1 cellular context compared by ENCODE assay signal in the genomic region with DNA sequence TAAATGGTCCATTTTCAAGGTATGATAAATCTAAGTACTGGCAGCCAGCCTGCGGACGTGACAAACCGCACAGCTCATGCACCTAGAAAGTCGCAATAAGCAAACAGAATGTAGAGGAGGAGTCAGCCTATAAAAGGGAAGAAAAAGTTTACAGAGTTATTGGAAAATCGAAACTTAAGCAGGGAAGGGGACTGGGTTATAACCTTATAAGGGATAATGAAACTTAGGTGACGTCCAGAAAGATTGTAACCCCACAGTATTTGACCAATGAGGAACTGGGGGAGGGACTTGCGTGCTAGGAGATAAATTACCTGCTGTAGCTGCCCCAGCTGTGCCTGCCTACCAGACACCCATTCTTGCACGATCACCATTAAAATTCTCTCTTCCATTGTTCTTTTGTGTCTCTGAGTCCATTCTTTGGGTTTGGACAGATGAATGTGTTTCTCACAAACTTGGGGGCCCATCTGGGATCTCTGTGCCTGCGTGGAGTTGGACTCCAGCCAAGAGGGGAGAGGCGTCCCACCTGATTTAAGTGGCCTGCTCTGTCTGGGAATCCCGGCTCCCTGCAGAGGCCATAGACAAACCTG.
TF ChIP-seq lines count a peak whose summit lies in the region.

No MANE protein-coding gene starts in this region.

TF ChIP-seq in K562, 482 proteins besides CTCF, POLR2A, EP300 and RAD21 (continued from another document and continues in another):
- TF ChIP-seq GMEB1 (CRISPR knock-in tag; IDR thresholded peaks at IDR 0.05) (no peak), NFYB (IDR thresholded peaks at IDR 0.05; ENCODE audit: extremely low read depth, insufficient read length) (peak; percentile 76), MECOM (CRISPR knock-in tag; IDR thresholded peaks at IDR 0.05) (no peak), TAF1 (IDR thresholded peaks at IDR 0.05; ENCODE audit: control insufficient read depth, extremely low read depth, insufficient read depth, low read length, severe bottlenecking) (no peak), TFAM (CRISPR knock-in tag; conservative IDR thresholded peaks at IDR 0.05) (no peak), PBX2 (CRISPR knock-in tag; IDR thresholded peaks at IDR 0.05; ENCODE audit: low read depth) (no peak), PBX2 (tag; conservative IDR thresholded peaks at IDR 0.05; ENCODE audit: low read depth) (peak; percentile 79), TARDBP (IDR thresholded peaks at IDR 0.05) (no peak), BDP1 (IDR thresholded peaks at IDR 0.05; ENCODE audit: insufficient read depth, insufficient read length) (no peak), HMGN3 (IDR thresholded peaks at IDR 0.05; ENCODE audit: borderline replicate concordance, extremely low read depth, insufficient read length, low read depth, low read length) (no peak), MCM2 (IDR thresholded peaks at IDR 0.05; ENCODE audit: low read depth) (no peak), SIN3B (IDR thresholded peaks at IDR 0.05; ENCODE audit: low read depth) (no peak), ZNF584 (CRISPR knock-in tag; IDR thresholded peaks at IDR 0.05; ENCODE audit: low read depth) (no peak), ZNF449 (CRISPR knock-in tag; IDR thresholded peaks at IDR 0.05) (no peak), LARP7 (IDR thresholded peaks at IDR 0.05) (no peak), CREM (IDR thresholded peaks at IDR 0.05; ENCODE audit: low read depth) (no peak), FOXJ3 (CRISPR knock-in tag; IDR thresholded peaks at IDR 0.05) (no peak), HDAC3 (IDR thresholded peaks at IDR 0.05; ENCODE audit: borderline replicate concordance, partially characterized antibody) (no peak), SP2 (IDR thresholded peaks at IDR 0.05; ENCODE audit: extremely low read depth, low read depth, low read length, poor library complexity, severe bottlenecking) (no peak), ZNF224 (CRISPR knock-in tag; IDR thresholded peaks at IDR 0.05) (no peak), XRCC4 (IDR thresholded peaks at IDR 0.05; ENCODE audit: extremely low read depth, insufficient read depth, insufficient read length) (no peak), SP1 (CRISPR knock-in tag; IDR thresholded peaks at IDR 0.05) (no peak), ESRRA (IDR thresholded peaks at IDR 0.05; ENCODE audit: borderline replicate concordance, low read depth) (no peak), MAFG (tag; conservative IDR thresholded peaks at IDR 0.05) (no peak), ZHX1 (conservative IDR thresholded peaks at IDR 0.05; ENCODE audit: low read length) (no peak), ZNF24 (IDR thresholded peaks at IDR 0.05) (no peak), CEBPG (CRISPR knock-in tag; IDR thresholded peaks at IDR 0.05) (no peak), CEBPG (tag; conservative IDR thresholded peaks at IDR 0.05 in 1 of 2, IDR thresholded peaks at IDR 0.05 in 1 of 2) (no peak), SPI1 (IDR thresholded peaks at IDR 0.05; ENCODE audit: borderline replicate concordance, low read depth, low read length) (peak; percentile 35; the same call in 1 of the 2 replicates), HDAC6 (IDR thresholded peaks at IDR 0.05; ENCODE audit: low read depth, low read length) (no peak), SRSF7 (optimal IDR thresholded peaks at IDR 0.05; ENCODE audit: low read depth, low read length) (no peak), CHD2 (IDR thresholded peaks at IDR 0.05; ENCODE audit: low read depth, low read length) (no peak), DMBX1 (CRISPR knock-in tag; IDR thresholded peaks at IDR 0.05; ENCODE audit: borderline replicate concordance) (no peak), ZNF586 (CRISPR knock-in tag; conservative IDR thresholded peaks at IDR 0.05) (no peak), CREBBP (IDR thresholded peaks at IDR 0.05; ENCODE audit: low read depth, low read length) (no peak), CBFA2T3 (IDR thresholded peaks at IDR 0.05) (no peak), HDAC8 (tag; IDR thresholded peaks at IDR 0.05) (no peak), EP400 (IDR thresholded peaks at IDR 0.05) (peak; percentile 17; the same call in 1 of the 2 replicates), ZNF3 (CRISPR knock-in tag; IDR thresholded peaks at IDR 0.05) (no peak), ZNF280A (IDR thresholded peaks at IDR 0.05; ENCODE audit: low read depth, partially characterized antibody) (no peak), HEY1 (CRISPR knock-in tag; IDR thresholded peaks at IDR 0.05; ENCODE audit: borderline replicate concordance) (no peak), ZNF699 (CRISPR knock-in tag; IDR thresholded peaks at IDR 0.05; ENCODE audit: insufficient replicate concordance) (no peak), YBX1 (IDR thresholded peaks at IDR 0.05) (no peak), ZNF778 (CRISPR knock-in tag; IDR thresholded peaks at IDR 0.05) (no peak), ZSCAN29 (IDR thresholded peaks at IDR 0.05) (no peak), NR2C2 (CRISPR knock-in tag; IDR thresholded peaks at IDR 0.05) (no peak), NR2C2 (tag; IDR thresholded peaks at IDR 0.05) (peak; percentile 24; the same call in 1 of the 2 replicates), ATF7 (IDR thresholded peaks at IDR 0.05) (peak; percentile 29; the same call in 1 of the 2 replicates), ZNF134 (CRISPR knock-in tag; conservative IDR thresholded peaks at IDR 0.05) (no peak), PKNOX1 (IDR thresholded peaks at IDR 0.05) (peak; percentile 91), MBD2 (IDR thresholded peaks at IDR 0.05; ENCODE audit: borderline replicate concordance, low read depth) (no peak)
- TF ChIP-seq, protein P1, sequence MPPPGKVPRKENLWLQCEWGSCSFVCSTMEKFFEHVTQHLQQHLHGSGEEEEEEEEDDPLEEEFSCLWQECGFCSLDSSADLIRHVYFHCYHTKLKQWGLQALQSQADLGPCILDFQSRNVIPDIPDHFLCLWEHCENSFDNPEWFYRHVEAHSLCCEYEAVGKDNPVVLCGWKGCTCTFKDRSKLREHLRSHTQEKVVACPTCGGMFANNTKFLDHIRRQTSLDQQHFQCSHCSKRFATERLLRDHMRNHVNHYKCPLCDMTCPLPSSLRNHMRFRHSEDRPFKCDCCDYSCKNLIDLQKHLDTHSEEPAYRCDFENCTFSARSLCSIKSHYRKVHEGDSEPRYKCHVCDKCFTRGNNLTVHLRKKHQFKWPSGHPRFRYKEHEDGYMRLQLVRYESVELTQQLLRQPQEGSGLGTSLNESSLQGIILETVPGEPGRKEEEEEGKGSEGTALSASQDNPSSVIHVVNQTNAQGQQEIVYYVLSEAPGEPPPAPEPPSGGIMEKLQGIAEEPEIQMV (tag; conservative IDR thresholded peaks at IDR 0.05; ENCODE audit: low read depth) = 0 out of 2 replicates have a peak, but pooled peaks have one; percentile 53
- TF ChIP-seq, protein P2, sequence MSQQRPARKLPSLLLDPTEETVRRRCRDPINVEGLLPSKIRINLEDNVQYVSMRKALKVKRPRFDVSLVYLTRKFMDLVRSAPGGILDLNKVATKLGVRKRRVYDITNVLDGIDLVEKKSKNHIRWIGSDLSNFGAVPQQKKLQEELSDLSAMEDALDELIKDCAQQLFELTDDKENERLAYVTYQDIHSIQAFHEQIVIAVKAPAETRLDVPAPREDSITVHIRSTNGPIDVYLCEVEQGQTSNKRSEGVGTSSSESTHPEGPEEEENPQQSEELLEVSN (IDR thresholded peaks at IDR 0.05; ENCODE audit: borderline replicate concordance in 1 of 2, extremely low read depth in 1 of 2, insufficient read depth in 1 of 2, insufficient read length in 1 of 2, low read depth in 1 of 2, low read length in 1 of 2, poor library complexity in 1 of 2, severe bottlenecking in 1 of 2) = no peak
- TF ChIP-seq, protein P3, sequence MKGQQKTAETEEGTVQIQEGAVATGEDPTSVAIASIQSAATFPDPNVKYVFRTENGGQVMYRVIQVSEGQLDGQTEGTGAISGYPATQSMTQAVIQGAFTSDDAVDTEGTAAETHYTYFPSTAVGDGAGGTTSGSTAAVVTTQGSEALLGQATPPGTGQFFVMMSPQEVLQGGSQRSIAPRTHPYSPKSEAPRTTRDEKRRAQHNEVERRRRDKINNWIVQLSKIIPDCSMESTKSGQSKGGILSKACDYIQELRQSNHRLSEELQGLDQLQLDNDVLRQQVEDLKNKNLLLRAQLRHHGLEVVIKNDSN (CRISPR knock-in tag; IDR thresholded peaks at IDR 0.05) = no peak
- TF ChIP-seq, protein P4, sequence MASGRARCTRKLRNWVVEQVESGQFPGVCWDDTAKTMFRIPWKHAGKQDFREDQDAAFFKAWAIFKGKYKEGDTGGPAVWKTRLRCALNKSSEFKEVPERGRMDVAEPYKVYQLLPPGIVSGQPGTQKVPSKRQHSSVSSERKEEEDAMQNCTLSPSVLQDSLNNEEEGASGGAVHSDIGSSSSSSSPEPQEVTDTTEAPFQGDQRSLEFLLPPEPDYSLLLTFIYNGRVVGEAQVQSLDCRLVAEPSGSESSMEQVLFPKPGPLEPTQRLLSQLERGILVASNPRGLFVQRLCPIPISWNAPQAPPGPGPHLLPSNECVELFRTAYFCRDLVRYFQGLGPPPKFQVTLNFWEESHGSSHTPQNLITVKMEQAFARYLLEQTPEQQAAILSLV (tag; IDR thresholded peaks at IDR 0.05) = peak; percentile 58; the same call in 1 of the 2 replicates
